In the genomic region with DNA sequence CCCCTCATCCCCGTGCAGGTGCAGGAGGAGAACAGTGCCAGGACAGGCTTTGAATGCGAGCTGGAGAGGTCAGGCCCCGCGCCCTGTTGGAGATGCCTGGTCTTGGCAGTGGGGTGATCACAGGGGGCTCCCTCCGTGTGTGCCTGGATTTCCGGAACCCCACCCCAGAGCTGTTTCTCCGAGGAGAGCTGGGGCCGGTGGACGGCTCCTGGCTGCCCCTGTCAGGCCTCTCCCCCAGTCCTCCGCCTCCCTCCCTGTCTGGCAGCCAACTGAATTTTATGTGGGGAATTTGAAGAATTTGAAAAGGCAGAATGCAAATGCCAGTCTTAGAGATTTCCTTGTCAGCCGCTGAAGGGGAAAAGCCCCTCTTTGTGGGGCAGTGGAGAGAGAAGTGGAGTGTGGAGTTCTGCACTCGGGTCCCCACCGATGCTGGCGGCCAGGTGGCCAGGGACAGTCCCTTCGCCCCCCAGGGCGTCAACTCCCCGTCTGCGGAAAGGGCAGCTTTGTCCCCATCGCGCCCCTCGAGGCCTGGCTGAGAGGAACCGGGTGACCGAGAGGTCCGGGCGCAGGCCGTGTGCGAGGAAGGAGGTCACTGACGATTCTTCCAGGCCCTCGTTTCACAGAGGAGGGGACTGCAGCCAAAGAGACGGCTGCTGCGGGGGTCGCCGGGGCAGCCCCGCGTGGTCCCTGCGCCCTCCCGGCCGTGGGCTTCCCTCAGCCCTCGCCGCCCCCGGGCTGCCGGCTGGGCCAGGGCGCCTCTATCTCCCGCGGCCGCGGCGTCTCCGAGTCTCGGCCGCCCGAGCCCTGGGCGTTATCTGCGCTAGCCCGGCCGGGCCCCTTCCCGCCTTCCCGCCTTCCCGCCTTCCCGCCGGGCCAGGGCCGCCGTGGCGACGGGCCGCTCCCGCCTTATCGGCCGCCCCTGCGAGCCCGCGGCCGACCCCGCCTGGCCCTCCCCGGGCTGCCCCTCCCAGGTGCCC, we compare ENCODE assay signal across 1 cellular context.
TF ChIP-seq lines count a peak whose summit lies in the region.

No MANE protein-coding gene starts in this region.

TF ChIP-seq in K562, 482 proteins besides CTCF, POLR2A, EP300 and RAD21 (continued from another document and continues in another):
- TF ChIP-seq, protein P1, sequence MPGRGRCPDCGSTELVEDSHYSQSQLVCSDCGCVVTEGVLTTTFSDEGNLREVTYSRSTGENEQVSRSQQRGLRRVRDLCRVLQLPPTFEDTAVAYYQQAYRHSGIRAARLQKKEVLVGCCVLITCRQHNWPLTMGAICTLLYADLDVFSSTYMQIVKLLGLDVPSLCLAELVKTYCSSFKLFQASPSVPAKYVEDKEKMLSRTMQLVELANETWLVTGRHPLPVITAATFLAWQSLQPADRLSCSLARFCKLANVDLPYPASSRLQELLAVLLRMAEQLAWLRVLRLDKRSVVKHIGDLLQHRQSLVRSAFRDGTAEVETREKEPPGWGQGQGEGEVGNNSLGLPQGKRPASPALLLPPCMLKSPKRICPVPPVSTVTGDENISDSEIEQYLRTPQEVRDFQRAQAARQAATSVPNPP (IDR thresholded peaks at IDR 0.05; ENCODE audit: borderline replicate concordance, insufficient read depth, insufficient read length) = no peak
- TF ChIP-seq HLTF (IDR thresholded peaks at IDR 0.05) (no peak), ZNF696 (CRISPR knock-in tag; conservative IDR thresholded peaks at IDR 0.05) (no peak), BRD9 (IDR thresholded peaks at IDR 0.05; ENCODE audit: low read depth, partially characterized antibody) (no peak), NCOA1 (IDR thresholded peaks at IDR 0.05; ENCODE audit: low read depth) (no peak), TAF15 (IDR thresholded peaks at IDR 0.05; ENCODE audit: low read depth, low read length) (no peak), MCM5 (IDR thresholded peaks at IDR 0.05; ENCODE audit: low read depth) (no peak), ZNF57 (CRISPR knock-in tag; IDR thresholded peaks at IDR 0.05) (peak; percentile 41; the same call in 1 of the 2 replicates), ETS2 (tag; IDR thresholded peaks at IDR 0.05; ENCODE audit: borderline replicate concordance, poor library complexity, severe bottlenecking) (no peak), NR2C2 (CRISPR knock-in tag; IDR thresholded peaks at IDR 0.05) (no peak), NR2C2 (tag; IDR thresholded peaks at IDR 0.05) (no peak), TAL1 (IDR thresholded peaks at IDR 0.05) (no peak), CBX1 (IDR thresholded peaks at IDR 0.05; ENCODE audit: low read depth) (no peak), ZFP36 (IDR thresholded peaks at IDR 0.05; ENCODE audit: low read depth, low read length, partially characterized antibody) (no peak), NFATC3 (IDR thresholded peaks at IDR 0.05) (no peak), TBP (optimal IDR thresholded peaks at IDR 0.05; ENCODE audit: low read depth, low read length) (peak; percentile 31), NFRKB (IDR thresholded peaks at IDR 0.05; ENCODE audit: low read depth) (peak; percentile 46; the same call in 1 of the 2 replicates), NR3C1 (CRISPR knock-in tag; IDR thresholded peaks at IDR 0.05) (no peak)
- TF ChIP-seq, protein P2, sequence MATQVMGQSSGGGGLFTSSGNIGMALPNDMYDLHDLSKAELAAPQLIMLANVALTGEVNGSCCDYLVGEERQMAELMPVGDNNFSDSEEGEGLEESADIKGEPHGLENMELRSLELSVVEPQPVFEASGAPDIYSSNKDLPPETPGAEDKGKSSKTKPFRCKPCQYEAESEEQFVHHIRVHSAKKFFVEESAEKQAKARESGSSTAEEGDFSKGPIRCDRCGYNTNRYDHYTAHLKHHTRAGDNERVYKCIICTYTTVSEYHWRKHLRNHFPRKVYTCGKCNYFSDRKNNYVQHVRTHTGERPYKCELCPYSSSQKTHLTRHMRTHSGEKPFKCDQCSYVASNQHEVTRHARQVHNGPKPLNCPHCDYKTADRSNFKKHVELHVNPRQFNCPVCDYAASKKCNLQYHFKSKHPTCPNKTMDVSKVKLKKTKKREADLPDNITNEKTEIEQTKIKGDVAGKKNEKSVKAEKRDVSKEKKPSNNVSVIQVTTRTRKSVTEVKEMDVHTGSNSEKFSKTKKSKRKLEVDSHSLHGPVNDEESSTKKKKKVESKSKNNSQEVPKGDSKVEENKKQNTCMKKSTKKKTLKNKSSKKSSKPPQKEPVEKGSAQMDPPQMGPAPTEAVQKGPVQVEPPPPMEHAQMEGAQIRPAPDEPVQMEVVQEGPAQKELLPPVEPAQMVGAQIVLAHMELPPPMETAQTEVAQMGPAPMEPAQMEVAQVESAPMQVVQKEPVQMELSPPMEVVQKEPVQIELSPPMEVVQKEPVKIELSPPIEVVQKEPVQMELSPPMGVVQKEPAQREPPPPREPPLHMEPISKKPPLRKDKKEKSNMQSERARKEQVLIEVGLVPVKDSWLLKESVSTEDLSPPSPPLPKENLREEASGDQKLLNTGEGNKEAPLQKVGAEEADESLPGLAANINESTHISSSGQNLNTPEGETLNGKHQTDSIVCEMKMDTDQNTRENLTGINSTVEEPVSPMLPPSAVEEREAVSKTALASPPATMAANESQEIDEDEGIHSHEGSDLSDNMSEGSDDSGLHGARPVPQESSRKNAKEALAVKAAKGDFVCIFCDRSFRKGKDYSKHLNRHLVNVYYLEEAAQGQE (CRISPR knock-in tag; IDR thresholded peaks at IDR 0.05; ENCODE audit: low read depth) = 0 out of 2 replicates have a peak, but pooled peaks have one; percentile 42
- TF ChIP-seq, protein P3, sequence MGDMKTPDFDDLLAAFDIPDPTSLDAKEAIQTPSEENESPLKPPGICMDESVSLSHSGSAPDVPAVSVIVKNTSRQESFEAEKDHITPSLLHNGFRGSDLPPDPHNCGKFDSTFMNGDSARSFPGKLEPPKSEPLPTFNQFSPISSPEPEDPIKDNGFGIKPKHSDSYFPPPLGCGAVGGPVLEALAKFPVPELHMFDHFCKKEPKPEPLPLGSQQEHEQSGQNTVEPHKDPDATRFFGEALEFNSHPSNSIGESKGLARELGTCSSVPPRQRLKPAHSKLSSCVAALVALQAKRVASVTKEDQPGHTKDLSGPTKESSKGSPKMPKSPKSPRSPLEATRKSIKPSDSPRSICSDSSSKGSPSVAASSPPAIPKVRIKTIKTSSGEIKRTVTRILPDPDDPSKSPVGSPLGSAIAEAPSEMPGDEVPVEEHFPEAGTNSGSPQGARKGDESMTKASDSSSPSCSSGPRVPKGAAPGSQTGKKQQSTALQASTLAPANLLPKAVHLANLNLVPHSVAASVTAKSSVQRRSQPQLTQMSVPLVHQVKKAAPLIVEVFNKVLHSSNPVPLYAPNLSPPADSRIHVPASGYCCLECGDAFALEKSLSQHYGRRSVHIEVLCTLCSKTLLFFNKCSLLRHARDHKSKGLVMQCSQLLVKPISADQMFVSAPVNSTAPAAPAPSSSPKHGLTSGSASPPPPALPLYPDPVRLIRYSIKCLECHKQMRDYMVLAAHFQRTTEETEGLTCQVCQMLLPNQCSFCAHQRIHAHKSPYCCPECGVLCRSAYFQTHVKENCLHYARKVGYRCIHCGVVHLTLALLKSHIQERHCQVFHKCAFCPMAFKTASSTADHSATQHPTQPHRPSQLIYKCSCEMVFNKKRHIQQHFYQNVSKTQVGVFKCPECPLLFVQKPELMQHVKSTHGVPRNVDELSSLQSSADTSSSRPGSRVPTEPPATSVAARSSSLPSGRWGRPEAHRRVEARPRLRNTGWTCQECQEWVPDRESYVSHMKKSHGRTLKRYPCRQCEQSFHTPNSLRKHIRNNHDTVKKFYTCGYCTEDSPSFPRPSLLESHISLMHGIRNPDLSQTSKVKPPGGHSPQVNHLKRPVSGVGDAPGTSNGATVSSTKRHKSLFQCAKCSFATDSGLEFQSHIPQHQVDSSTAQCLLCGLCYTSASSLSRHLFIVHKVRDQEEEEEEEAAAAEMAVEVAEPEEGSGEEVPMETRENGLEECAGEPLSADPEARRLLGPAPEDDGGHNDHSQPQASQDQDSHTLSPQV (IDR thresholded peaks at IDR 0.05) = peak; percentile 98
- TF ChIP-seq, protein P4, sequence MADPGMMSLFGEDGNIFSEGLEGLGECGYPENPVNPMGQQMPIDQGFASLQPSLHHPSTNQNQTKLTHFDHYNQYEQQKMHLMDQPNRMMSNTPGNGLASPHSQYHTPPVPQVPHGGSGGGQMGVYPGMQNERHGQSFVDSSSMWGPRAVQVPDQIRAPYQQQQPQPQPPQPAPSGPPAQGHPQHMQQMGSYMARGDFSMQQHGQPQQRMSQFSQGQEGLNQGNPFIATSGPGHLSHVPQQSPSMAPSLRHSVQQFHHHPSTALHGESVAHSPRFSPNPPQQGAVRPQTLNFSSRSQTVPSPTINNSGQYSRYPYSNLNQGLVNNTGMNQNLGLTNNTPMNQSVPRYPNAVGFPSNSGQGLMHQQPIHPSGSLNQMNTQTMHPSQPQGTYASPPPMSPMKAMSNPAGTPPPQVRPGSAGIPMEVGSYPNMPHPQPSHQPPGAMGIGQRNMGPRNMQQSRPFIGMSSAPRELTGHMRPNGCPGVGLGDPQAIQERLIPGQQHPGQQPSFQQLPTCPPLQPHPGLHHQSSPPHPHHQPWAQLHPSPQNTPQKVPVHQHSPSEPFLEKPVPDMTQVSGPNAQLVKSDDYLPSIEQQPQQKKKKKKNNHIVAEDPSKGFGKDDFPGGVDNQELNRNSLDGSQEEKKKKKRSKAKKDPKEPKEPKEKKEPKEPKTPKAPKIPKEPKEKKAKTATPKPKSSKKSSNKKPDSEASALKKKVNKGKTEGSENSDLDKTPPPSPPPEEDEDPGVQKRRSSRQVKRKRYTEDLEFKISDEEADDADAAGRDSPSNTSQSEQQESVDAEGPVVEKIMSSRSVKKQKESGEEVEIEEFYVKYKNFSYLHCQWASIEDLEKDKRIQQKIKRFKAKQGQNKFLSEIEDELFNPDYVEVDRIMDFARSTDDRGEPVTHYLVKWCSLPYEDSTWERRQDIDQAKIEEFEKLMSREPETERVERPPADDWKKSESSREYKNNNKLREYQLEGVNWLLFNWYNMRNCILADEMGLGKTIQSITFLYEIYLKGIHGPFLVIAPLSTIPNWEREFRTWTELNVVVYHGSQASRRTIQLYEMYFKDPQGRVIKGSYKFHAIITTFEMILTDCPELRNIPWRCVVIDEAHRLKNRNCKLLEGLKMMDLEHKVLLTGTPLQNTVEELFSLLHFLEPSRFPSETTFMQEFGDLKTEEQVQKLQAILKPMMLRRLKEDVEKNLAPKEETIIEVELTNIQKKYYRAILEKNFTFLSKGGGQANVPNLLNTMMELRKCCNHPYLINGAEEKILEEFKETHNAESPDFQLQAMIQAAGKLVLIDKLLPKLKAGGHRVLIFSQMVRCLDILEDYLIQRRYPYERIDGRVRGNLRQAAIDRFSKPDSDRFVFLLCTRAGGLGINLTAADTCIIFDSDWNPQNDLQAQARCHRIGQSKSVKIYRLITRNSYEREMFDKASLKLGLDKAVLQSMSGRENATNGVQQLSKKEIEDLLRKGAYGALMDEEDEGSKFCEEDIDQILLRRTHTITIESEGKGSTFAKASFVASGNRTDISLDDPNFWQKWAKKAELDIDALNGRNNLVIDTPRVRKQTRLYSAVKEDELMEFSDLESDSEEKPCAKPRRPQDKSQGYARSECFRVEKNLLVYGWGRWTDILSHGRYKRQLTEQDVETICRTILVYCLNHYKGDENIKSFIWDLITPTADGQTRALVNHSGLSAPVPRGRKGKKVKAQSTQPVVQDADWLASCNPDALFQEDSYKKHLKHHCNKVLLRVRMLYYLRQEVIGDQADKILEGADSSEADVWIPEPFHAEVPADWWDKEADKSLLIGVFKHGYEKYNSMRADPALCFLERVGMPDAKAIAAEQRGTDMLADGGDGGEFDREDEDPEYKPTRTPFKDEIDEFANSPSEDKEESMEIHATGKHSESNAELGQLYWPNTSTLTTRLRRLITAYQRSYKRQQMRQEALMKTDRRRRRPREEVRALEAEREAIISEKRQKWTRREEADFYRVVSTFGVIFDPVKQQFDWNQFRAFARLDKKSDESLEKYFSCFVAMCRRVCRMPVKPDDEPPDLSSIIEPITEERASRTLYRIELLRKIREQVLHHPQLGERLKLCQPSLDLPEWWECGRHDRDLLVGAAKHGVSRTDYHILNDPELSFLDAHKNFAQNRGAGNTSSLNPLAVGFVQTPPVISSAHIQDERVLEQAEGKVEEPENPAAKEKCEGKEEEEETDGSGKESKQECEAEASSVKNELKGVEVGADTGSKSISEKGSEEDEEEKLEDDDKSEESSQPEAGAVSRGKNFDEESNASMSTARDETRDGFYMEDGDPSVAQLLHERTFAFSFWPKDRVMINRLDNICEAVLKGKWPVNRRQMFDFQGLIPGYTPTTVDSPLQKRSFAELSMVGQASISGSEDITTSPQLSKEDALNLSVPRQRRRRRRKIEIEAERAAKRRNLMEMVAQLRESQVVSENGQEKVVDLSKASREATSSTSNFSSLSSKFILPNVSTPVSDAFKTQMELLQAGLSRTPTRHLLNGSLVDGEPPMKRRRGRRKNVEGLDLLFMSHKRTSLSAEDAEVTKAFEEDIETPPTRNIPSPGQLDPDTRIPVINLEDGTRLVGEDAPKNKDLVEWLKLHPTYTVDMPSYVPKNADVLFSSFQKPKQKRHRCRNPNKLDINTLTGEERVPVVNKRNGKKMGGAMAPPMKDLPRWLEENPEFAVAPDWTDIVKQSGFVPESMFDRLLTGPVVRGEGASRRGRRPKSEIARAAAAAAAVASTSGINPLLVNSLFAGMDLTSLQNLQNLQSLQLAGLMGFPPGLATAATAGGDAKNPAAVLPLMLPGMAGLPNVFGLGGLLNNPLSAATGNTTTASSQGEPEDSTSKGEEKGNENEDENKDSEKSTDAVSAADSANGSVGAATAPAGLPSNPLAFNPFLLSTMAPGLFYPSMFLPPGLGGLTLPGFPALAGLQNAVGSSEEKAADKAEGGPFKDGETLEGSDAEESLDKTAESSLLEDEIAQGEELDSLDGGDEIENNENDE (IDR thresholded peaks at IDR 0.05; ENCODE audit: low read depth, low read length) = no peak
- TF ChIP-seq, protein P5, sequence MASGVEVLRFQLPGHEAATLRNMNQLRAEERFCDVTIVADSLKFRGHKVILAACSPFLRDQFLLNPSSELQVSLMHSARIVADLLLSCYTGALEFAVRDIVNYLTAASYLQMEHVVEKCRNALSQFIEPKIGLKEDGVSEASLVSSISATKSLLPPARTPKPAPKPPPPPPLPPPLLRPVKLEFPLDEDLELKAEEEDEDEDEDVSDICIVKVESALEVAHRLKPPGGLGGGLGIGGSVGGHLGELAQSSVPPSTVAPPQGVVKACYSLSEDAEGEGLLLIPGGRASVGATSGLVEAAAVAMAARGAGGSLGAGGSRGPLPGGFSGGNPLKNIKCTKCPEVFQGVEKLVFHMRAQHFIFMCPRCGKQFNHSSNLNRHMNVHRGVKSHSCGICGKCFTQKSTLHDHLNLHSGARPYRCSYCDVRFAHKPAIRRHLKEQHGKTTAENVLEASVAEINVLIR (CRISPR knock-in tag; IDR thresholded peaks at IDR 0.05) = no peak
- TF ChIP-seq, protein P6, sequence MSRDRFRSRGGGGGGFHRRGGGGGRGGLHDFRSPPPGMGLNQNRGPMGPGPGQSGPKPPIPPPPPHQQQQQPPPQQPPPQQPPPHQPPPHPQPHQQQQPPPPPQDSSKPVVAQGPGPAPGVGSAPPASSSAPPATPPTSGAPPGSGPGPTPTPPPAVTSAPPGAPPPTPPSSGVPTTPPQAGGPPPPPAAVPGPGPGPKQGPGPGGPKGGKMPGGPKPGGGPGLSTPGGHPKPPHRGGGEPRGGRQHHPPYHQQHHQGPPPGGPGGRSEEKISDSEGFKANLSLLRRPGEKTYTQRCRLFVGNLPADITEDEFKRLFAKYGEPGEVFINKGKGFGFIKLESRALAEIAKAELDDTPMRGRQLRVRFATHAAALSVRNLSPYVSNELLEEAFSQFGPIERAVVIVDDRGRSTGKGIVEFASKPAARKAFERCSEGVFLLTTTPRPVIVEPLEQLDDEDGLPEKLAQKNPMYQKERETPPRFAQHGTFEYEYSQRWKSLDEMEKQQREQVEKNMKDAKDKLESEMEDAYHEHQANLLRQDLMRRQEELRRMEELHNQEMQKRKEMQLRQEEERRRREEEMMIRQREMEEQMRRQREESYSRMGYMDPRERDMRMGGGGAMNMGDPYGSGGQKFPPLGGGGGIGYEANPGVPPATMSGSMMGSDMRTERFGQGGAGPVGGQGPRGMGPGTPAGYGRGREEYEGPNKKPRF (IDR thresholded peaks at IDR 0.05; ENCODE audit: low read depth, low read length) = no peak
